ENCODE assay signal across 8 cellular contexts in genomic region chr20:18466894-18467678, GRCh38. TPM values are rescaled to one million over a fixed set of nuclear protein-coding genes. Genes with fewer than 3 reads are reported as not detected.
A peak's percentile ranks its signal among the peaks of the same experiment; 100 is the strongest.
DNase-seq lines count a peak whose midpoint lies in the region; ATAC-seq and TF ChIP-seq lines count a peak whose summit lies in the region.

TSS of gene DZANK1 (minus strand) at chr20:18467030. CDS start at chr20:18465358, 1,672 bp downstream.
TSS of gene POLR3F (plus strand) at chr20:18467390. CDS start at chr20:18467507, 117 bp downstream.

- no peaks in the 10 kb centered on the region for H3K27me3 ChIP-seq in spleen (replicated peaks in 1 of 7)

- H3K27ac Mint-ChIP-seq in central memory CD8-positive, alpha-beta T cell (ENCODE audit: low read depth): peak within 1 kb of the TSS; percentile 96

- H3K4me3 Mint-ChIP-seq in central memory CD8-positive, alpha-beta T cell: peak within 1 kb of the TSS; percentile 98

- no peaks in the 10 kb centered on the region for H3K9me3 ChIP-seq in spleen

- DNase-seq in AG10803 (ENCODE audit: low read depth): peak; percentile 96
- peak; percentile 97 for DNase-seq in NCI-H345 treated with DMSO at 0.1 percent for 48 hours (lab: John Stamatoyannopoulos, UW; ENCODE audit: unreplicated experiment)
- DNase-seq in activated CD4-positive, CD25-positive, alpha-beta regulatory T cell treated with anti-CD3 and anti-CD28 coated beads, Interleukin-2, amount 50 U/mL, for 16 hours (ENCODE audit: low read depth, low spot score): peak; percentile 85
- peak; percentile 84 to 88 for DNase-seq in central memory CD8-positive, alpha-beta T cell (ENCODE audit: low spot score in 2 of 2)
- DNase-seq in iris pigment epithelial cell (ENCODE audit: low read depth): peak; percentile 96
- DNase-seq in spleen: peak; percentile 98

- H3K27me3 Mint-ChIP-seq in central memory CD8-positive, alpha-beta T cell: no peaks in the 10 kb centered on the region

- peak in 2 of 3 donors; percentile 12 to 58 for TF ChIP-seq POLR2A in spleen (IDR thresholded peaks at IDR 0.05)

- peaks cover 28% of the 10 kb centered on the region for H3K4me1 Mint-ChIP-seq in central memory CD8-positive, alpha-beta T cell

- intact Hi-C loops in spleen (cut with DNase I; ENCODE audit: low total_unique reads): no loop called here

- peaks cover 9 to 37% (median 27%) of the 10 kb centered on the region in 6 donors for H3K4me1 ChIP-seq in spleen

- peak within 1 kb of the TSS; percentile 70 to 92 (median 84) for H3K27ac ChIP-seq in spleen

- no peaks in the 10 kb centered on the region for H3K9me3 Mint-ChIP-seq in central memory CD8-positive, alpha-beta T cell

- peak; percentile 98 for ATAC-seq in GM19035 (IDR thresholded peaks at IDR 0.05; ENCODE audit: unreplicated experiment)
- peak; percentile 96 for ATAC-seq in HG03342 (IDR thresholded peaks at IDR 0.05; ENCODE audit: unreplicated experiment)
- ATAC-seq in central memory CD8-positive, alpha-beta T cell (replicated peaks; ENCODE audit: extremely low read depth, poor library complexity, severe bottlenecking): peak; percentile 95

- H3K36me3 Mint-ChIP-seq in central memory CD8-positive, alpha-beta T cell (ENCODE audit: insufficient read depth): peaks cover 15% of the 10 kb centered on the region

- peak within 1 kb of the TSS; percentile 96 for H3K4me3 ChIP-seq in AG10803 (ENCODE audit: low read length)
- peak within 1 kb of the TSS; percentile 69 to 99 (median 92) for H3K4me3 ChIP-seq in spleen

- TF ChIP-seq CTCF in AG10803 (conservative IDR thresholded peaks at IDR 0.05; ENCODE audit: low read length) (no peak), spleen (IDR thresholded peaks at IDR 0.05 in 8 of 11, conservative IDR thresholded peaks at IDR 0.05 in 3 of 11) (peak in 2 of 11 experiments; percentile 12 to 29)

- WGBS in spleen, 5 donors: 0 to 1% (median 0%) methylated on average over 20 to 53 of the region's 53 CpGs

- peaks cover 0 to 31% (median 10%) of the 10 kb centered on the region in 6 donors for H3K36me3 ChIP-seq in spleen

RNA-seq across cellular contexts. Expression of gene DZANK1, which starts in this region (rescaled TPM):
- total RNA-seq in spleen: 1 to 10 TPM; 1.4 to 4.1 (median 2.8) TPM
- polyA plus RNA-seq in spleen: 1 to 10 TPM; 1.5 to 2.2 (median 2.0) TPM

RNA-seq across cellular contexts. Expression of gene POLR3F, which starts in this region (rescaled TPM):
- 10 to 100 TPM in 1 of 7 donors, 1 to 10 TPM in 6; 6.9 to 12.0 (median 7.4) TPM for total RNA-seq in spleen
- 1 to 10 TPM; 6.7 to 9.5 (median 8.2) TPM for polyA plus RNA-seq in spleen

Comparison
In these comparisons a context has a peak if more than half of its experiments do, and no peak if none do; other contexts are left out.
1. Peak in every context shown above with its lines: DNase-seq, ATAC-seq, H3K4me3 ChIP-seq and H3K27ac ChIP-seq.